1 cellular context compared by ENCODE assay signal in the genomic region with DNA sequence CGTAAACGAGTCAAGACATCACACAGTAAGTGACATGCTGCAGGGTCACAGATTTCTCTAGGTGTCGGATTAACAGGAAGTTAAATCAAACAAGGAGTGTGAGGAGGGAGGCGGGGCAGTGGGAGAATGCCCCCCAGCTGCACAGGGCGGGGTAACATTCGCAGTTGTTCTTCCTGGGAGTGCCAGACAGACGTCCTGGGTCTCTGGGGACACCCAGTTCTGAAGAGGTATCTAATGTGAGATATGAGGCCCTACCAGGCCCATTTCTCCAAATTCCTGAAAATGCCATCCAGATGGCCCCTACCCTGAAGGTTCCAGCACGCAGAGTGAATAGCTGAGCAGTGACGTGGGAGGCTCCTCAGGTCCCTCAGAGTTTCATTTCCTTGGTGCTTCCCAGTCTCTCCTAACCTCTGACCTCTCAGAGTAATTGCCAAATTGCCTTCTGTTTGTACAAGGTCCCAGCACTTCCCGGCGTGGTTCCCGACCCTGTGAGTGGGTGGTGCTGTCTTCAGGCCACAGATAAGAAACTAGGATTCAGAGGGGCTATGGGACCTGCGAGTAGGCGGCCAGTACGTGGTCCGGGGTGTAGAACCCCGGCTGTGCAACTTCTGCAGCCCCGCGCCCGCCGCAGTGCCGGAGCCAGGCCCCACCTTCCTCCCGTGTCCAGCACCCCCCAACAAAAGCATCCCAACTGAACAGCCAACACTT.
TF ChIP-seq lines count a peak whose summit lies in the region.

No MANE protein-coding gene starts in this region.

TF ChIP-seq in HepG2, 621 proteins besides CTCF, POLR2A, EP300 and RAD21 (continued from another document and continues in another):
- TF ChIP-seq, protein P1, sequence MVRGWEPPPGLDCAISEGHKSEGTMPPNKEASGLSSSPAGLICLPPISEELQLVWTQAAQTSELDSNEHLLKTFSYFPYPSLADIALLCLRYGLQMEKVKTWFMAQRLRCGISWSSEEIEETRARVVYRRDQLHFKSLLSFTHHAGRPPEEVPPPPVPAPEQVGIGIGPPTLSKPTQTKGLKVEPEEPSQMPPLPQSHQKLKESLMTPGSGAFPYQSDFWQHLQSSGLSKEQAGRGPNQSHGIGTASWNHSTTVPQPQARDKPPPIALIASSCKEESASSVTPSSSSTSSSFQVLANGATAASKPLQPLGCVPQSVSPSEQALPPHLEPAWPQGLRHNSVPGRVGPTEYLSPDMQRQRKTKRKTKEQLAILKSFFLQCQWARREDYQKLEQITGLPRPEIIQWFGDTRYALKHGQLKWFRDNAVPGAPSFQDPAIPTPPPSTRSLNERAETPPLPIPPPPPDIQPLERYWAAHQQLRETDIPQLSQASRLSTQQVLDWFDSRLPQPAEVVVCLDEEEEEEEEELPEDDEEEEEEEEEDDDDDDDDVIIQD (CRISPR knock-in tag; IDR thresholded peaks at IDR 0.05; ENCODE audit: low read depth) = peak; percentile 18; the same call in 1 of the 2 replicates
- TF ChIP-seq ZNF563 (CRISPR knock-in tag; IDR thresholded peaks at IDR 0.05) (no peak; the same call in 1 of the 2 replicates), NONO (IDR thresholded peaks at IDR 0.05) (no peak), NONO (CRISPR knock-in tag; conservative IDR thresholded peaks at IDR 0.05) (peak; percentile 92), HIVEP1 (CRISPR knock-in tag; IDR thresholded peaks at IDR 0.05) (peak; percentile 93), MAFG (CRISPR knock-in tag; IDR thresholded peaks at IDR 0.05) (no peak), PHF20 (CRISPR knock-in tag; IDR thresholded peaks at IDR 0.05) (0 out of 2 replicates have a peak, but pooled peaks have one; percentile 30), NBN (conservative IDR thresholded peaks at IDR 0.05) (no peak), SMC3 (IDR thresholded peaks at IDR 0.05; ENCODE audit: low read length) (no peak), ZNF564 (CRISPR knock-in tag; IDR thresholded peaks at IDR 0.05) (0 out of 2 replicates have a peak, but pooled peaks have one; percentile 53), ZNF317 (CRISPR knock-in tag; IDR thresholded peaks at IDR 0.05) (no peak; the same call in 1 of the 2 replicates), KLF12 (CRISPR knock-in tag; IDR thresholded peaks at IDR 0.05; ENCODE audit: borderline replicate concordance) (peak; percentile 83), HOXA9 (CRISPR knock-in tag; IDR thresholded peaks at IDR 0.05; ENCODE audit: borderline replicate concordance) (no peak; the same call in 1 of the 2 replicates), NR3C1 (CRISPR knock-in tag; IDR thresholded peaks at IDR 0.05) (no peak), HNRNPK (IDR thresholded peaks at IDR 0.05; ENCODE audit: low read depth, low read length, poor library complexity, severe bottlenecking) (no peak), PHF21A (CRISPR knock-in tag; IDR thresholded peaks at IDR 0.05) (peak; percentile 90), ZNF746 (CRISPR knock-in tag; IDR thresholded peaks at IDR 0.05) (no peak), CHCHD3 (CRISPR knock-in tag; IDR thresholded peaks at IDR 0.05) (peak; percentile 43; the same call in 1 of the 2 replicates), NR2F2 (IDR thresholded peaks at IDR 0.05; ENCODE audit: borderline replicate concordance, low read depth) (peak; percentile 95), ZSCAN21 (CRISPR knock-in tag; IDR thresholded peaks at IDR 0.05; ENCODE audit: borderline replicate concordance) (no peak), ZNF543 (CRISPR knock-in tag; IDR thresholded peaks at IDR 0.05) (peak; percentile 83; the same call in 1 of the 2 replicates), KAT2B (IDR thresholded peaks at IDR 0.05; ENCODE audit: borderline replicate concordance, low read depth, low read length) (no peak), ZNF652 (CRISPR knock-in tag; IDR thresholded peaks at IDR 0.05; ENCODE audit: borderline replicate concordance, low read depth) (no peak), MAFK (conservative IDR thresholded peaks at IDR 0.05 in 1 of 2, IDR thresholded peaks at IDR 0.05 in 1 of 2; ENCODE audit: low read length in 2 of 2) (no peak), FLYWCH1 (CRISPR knock-in tag; IDR thresholded peaks at IDR 0.05) (no peak)
- TF ChIP-seq, protein P2, sequence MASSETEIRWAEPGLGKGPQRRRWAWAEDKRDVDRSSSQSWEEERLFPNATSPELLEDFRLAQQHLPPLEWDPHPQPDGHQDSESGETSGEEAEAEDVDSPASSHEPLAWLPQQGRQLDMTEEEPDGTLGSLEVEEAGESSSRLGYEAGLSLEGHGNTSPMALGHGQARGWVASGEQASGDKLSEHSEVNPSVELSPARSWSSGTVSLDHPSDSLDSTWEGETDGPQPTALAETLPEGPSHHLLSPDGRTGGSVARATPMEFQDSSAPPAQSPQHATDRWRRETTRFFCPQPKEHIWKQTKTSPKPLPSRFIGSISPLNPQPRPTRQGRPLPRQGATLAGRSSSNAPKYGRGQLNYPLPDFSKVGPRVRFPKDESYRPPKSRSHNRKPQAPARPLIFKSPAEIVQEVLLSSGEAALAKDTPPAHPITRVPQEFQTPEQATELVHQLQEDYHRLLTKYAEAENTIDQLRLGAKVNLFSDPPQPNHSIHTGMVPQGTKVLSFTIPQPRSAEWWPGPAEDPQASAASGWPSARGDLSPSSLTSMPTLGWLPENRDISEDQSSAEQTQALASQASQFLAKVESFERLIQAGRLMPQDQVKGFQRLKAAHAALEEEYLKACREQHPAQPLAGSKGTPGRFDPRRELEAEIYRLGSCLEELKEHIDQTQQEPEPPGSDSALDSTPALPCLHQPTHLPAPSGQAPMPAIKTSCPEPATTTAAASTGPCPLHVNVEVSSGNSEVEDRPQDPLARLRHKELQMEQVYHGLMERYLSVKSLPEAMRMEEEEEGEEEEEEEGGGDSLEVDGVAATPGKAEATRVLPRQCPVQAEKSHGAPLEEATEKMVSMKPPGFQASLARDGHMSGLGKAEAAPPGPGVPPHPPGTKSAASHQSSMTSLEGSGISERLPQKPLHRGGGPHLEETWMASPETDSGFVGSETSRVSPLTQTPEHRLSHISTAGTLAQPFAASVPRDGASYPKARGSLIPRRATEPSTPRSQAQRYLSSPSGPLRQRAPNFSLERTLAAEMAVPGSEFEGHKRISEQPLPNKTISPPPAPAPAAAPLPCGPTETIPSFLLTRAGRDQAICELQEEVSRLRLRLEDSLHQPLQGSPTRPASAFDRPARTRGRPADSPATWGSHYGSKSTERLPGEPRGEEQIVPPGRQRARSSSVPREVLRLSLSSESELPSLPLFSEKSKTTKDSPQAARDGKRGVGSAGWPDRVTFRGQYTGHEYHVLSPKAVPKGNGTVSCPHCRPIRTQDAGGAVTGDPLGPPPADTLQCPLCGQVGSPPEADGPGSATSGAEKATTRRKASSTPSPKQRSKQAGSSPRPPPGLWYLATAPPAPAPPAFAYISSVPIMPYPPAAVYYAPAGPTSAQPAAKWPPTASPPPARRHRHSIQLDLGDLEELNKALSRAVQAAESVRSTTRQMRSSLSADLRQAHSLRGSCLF (CRISPR knock-in tag; IDR thresholded peaks at IDR 0.05; ENCODE audit: borderline replicate concordance) = 0 out of 2 replicates have a peak, but pooled peaks have one; percentile 43
- TF ChIP-seq, protein P3, sequence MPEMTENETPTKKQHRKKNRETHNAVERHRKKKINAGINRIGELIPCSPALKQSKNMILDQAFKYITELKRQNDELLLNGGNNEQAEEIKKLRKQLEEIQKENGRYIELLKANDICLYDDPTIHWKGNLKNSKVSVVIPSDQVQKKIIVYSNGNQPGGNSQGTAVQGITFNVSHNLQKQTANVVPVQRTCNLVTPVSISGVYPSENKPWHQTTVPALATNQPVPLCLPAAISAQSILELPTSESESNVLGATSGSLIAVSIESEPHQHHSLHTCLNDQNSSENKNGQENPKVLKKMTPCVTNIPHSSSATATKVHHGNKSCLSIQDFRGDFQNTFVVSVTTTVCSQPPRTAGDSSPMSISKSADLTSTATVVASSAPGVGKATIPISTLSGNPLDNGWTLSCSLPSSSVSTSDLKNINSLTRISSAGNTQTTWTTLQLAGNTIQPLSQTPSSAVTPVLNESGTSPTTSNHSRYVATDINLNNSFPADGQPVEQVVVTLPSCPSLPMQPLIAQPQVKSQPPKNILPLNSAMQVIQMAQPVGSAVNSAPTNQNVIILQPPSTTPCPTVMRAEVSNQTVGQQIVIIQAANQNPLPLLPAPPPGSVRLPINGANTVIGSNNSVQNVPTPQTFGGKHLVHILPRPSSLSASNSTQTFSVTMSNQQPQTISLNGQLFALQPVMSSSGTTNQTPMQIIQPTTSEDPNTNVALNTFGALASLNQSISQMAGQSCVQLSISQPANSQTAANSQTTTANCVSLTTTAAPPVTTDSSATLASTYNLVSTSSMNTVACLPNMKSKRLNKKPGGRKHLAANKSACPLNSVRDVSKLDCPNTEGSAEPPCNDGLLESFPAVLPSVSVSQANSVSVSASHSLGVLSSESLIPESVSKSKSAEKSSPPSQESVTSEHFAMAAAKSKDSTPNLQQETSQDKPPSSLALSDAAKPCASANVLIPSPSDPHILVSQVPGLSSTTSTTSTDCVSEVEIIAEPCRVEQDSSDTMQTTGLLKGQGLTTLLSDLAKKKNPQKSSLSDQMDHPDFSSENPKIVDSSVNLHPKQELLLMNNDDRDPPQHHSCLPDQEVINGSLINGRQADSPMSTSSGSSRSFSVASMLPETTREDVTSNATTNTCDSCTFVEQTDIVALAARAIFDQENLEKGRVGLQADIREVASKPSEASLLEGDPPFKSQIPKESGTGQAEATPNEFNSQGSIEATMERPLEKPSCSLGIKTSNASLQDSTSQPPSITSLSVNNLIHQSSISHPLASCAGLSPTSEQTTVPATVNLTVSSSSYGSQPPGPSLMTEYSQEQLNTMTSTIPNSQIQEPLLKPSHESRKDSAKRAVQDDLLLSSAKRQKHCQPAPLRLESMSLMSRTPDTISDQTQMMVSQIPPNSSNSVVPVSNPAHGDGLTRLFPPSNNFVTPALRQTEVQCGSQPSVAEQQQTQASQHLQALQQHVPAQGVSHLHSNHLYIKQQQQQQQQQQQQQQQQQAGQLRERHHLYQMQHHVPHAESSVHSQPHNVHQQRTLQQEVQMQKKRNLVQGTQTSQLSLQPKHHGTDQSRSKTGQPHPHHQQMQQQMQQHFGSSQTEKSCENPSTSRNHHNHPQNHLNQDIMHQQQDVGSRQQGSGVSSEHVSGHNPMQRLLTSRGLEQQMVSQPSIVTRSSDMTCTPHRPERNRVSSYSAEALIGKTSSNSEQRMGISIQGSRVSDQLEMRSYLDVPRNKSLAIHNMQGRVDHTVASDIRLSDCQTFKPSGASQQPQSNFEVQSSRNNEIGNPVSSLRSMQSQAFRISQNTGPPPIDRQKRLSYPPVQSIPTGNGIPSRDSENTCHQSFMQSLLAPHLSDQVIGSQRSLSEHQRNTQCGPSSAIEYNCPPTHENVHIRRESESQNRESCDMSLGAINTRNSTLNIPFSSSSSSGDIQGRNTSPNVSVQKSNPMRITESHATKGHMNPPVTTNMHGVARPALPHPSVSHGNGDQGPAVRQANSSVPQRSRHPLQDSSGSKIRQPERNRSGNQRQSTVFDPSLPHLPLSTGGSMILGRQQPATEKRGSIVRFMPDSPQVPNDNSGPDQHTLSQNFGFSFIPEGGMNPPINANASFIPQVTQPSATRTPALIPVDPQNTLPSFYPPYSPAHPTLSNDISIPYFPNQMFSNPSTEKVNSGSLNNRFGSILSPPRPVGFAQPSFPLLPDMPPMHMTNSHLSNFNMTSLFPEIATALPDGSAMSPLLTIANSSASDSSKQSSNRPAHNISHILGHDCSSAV (CRISPR knock-in tag; IDR thresholded peaks at IDR 0.05; ENCODE audit: borderline replicate concordance) = no peak
- TF ChIP-seq, protein P4, sequence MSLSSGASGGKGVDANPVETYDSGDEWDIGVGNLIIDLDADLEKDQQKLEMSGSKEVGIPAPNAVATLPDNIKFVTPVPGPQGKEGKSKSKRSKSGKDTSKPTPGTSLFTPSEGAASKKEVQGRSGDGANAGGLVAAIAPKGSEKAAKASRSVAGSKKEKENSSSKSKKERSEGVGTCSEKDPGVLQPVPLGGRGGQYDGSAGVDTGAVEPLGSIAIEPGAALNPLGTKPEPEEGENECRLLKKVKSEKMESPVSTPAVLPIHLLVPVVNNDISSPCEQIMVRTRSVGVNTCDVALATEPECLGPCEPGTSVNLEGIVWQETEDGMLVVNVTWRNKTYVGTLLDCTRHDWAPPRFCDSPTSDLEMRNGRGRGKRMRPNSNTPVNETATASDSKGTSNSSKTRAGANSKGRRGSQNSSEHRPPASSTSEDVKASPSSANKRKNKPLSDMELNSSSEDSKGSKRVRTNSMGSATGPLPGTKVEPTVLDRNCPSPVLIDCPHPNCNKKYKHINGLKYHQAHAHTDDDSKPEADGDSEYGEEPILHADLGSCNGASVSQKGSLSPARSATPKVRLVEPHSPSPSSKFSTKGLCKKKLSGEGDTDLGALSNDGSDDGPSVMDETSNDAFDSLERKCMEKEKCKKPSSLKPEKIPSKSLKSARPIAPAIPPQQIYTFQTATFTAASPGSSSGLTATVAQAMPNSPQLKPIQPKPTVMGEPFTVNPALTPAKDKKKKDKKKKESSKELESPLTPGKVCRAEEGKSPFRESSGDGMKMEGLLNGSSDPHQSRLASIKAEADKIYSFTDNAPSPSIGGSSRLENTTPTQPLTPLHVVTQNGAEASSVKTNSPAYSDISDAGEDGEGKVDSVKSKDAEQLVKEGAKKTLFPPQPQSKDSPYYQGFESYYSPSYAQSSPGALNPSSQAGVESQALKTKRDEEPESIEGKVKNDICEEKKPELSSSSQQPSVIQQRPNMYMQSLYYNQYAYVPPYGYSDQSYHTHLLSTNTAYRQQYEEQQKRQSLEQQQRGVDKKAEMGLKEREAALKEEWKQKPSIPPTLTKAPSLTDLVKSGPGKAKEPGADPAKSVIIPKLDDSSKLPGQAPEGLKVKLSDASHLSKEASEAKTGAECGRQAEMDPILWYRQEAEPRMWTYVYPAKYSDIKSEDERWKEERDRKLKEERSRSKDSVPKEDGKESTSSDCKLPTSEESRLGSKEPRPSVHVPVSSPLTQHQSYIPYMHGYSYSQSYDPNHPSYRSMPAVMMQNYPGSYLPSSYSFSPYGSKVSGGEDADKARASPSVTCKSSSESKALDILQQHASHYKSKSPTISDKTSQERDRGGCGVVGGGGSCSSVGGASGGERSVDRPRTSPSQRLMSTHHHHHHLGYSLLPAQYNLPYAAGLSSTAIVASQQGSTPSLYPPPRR (CRISPR knock-in tag; IDR thresholded peaks at IDR 0.05; ENCODE audit: borderline replicate concordance) = peak; percentile 85; the same call in 1 of the 2 replicates
- TF ChIP-seq, protein P5, sequence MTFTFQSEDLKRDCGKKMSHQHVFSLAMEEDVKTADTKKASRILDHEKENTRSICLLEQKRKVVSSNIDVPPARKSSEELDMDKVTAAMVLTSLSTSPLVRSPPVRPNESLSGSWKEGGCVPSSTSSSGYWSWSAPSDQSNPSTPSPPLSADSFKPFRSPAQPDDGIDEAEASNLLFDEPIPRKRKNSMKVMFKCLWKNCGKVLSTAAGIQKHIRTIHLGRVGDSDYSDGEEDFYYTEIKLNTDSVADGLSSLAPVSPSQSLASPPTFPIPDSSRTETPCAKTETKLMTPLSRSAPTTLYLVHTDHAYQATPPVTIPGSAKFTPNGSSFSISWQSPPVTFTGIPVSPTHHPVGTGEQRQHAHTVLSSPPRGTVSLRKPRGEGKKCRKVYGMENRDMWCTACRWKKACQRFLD (CRISPR knock-in tag; IDR thresholded peaks at IDR 0.05; ENCODE audit: borderline replicate concordance) = no peak; the same call in 1 of the 2 replicates
- TF ChIP-seq, protein P6, sequence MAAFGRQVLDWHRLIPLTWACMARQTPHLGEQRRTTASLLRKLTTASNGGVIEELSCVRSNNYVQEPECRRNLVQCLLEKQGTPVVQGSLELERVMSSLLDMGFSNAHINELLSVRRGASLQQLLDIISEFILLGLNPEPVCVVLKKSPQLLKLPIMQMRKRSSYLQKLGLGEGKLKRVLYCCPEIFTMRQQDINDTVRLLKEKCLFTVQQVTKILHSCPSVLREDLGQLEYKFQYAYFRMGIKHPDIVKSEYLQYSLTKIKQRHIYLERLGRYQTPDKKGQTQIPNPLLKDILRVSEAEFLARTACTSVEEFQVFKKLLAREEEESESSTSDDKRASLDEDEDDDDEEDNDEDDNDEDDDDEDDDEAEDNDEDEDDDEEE (CRISPR knock-in tag; IDR thresholded peaks at IDR 0.05) = 0 out of 2 replicates have a peak, but pooled peaks have one; percentile 61
